ENCODE assay signal across 9 cellular contexts in the genomic region with DNA sequence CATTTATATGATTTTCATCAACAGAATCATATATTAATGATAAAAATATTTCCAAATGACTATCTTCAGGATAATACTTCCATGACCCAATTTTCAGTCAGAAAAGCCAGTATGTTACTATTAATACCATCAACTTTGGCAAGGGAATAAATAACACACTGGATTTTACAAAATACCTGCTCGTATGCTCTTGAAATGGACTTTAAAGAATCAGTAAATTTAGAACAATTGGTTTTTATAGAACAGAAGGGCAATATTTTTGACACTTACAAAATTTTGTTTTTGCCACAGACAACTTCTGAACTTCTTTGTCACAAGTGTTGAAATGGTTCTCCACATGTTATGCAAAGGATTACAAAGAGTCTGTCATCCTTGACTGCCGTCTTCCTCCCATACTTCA.
"Had no signal": no experiment of that assay in that cellular context is flagged by ENCODE, and none has a peak within 500 bp of the region (broad histone marks: within the 10 kb centered on the region; RNA-seq: fewer than 3 reads in every experiment).

No MANE protein-coding gene starts in this region.

- H3K4me2 ChIP-seq: GM23338 had no signal

- H3K9me3 ChIP-seq: HAP-1 had no signal

- DNase-seq: GM23248, GOT3, H7, H9, HCEC 1CT, HFFc6 had no signal

- H3K4me3 ChIP-seq: GM23248, GM23338, HAP-1 had no signal

- H3K27ac ChIP-seq: GM23248 had no signal

- H2AFZ ChIP-seq: GM23248, GM23338 had no signal

- H3K36me3 ChIP-seq: HAP-1 had no signal

- ATAC-seq: GM23338, HCT116 had no signal

- H3K9ac ChIP-seq: GM23248 had no signal
